Comparison of ENCODE assay signal across 10 cellular contexts in genomic region chr11:113162590-113162961, GRCh38.
DNase-seq lines count a peak whose midpoint lies in the region; ATAC-seq and TF ChIP-seq lines count a peak whose summit lies in the region.
"Had no signal": no experiment of that assay in that cellular context is flagged by ENCODE, and none has a peak within 500 bp of the region (broad histone marks: within the 10 kb centered on the region; RNA-seq: fewer than 3 reads in every experiment).

No MANE protein-coding gene starts in this region.

- no peak for TF ChIP-seq POLR2A in vagina (IDR thresholded peaks at IDR 0.05)

- H3K4me3 ChIP-seq in vagina, result no peak overlapping the region

- H3K27me3 ChIP-seq in vagina, result no peaks in the 10 kb centered on the region

- peak in 1 of 3 experiments; percentile 16 for TF ChIP-seq CTCF in vagina (IDR thresholded peaks at IDR 0.05)

- no peaks in the 10 kb centered on the region for H3K9me3 ChIP-seq in vagina
- H3K9me3 ChIP-seq: neutrophil had no signal

- DNase-seq in Right ventricle myocardium inferior (ENCODE audit: missing footprints) (no peak), cardiac septum (ENCODE audit: low spot score) (no peak), astrocyte of the hippocampus (ENCODE audit: low read depth, low spot score) (peak; percentile 79), left kidney (ENCODE audit: low read depth, low spot score) (peak; percentile 55), vagina (ENCODE audit: extremely low spot score in 2 of 2) (peak in 1 of 2 donors; percentile 27)
- DNase-seq in activated CD8-positive, alpha-beta memory T cell treated with anti-CD3 and anti-CD28 coated beads, Interleukin-2, amount 50 U/mL, for 4 hours, result no peak
- DNase-seq: activated CD4-positive, alpha-beta T cell treated with anti-CD3 and anti-CD28 coated beads for 36 hours had no signal

- peak overlapping the region; percentile 40 for H3K27ac ChIP-seq in vagina
- H3K27ac ChIP-seq: neutrophil had no signal

- peaks cover 25% of the 10 kb centered on the region for H3K4me1 ChIP-seq in vagina

- ATAC-seq in Right ventricle myocardium inferior (peak; percentile 41), HG02642 (IDR thresholded peaks at IDR 0.05; ENCODE audit: poor library complexity, unreplicated experiment) (no peak), HG02571 (IDR thresholded peaks at IDR 0.05; ENCODE audit: unreplicated experiment) (no peak)
- ATAC-seq: activated CD4-positive, alpha-beta T cell treated with anti-CD3 and anti-CD28 coated beads for 36 hours had no signal

- intact Hi-C loops in Right ventricle myocardium inferior (cut with DNase I) (no loop called here), cardiac septum (cut with DNase I) (no loop called here), vagina (cut with DNase I) (no loop called here)

- no peaks in the 10 kb centered on the region for H3K36me3 ChIP-seq in vagina
- H3K36me3 ChIP-seq: neutrophil had no signal

Comparison
In these comparisons a context has a peak if more than half of its experiments do, and no peak if none do; other contexts are left out.
1. DNase-seq: peak in astrocyte of the hippocampus (single experiment) and left kidney (single experiment); none in Right ventricle myocardium inferior (single experiment), cardiac septum (single experiment) and activated CD8-positive, alpha-beta memory T cell treated with anti-CD3 and anti-CD28 coated beads, Interleukin-2, amount 50 U/mL, for 4 hours (single experiment).